In genomic region chr19:49017041-49017665, GRCh38 we compare ENCODE assay signal across 8 cellular contexts. TPM values are rescaled to one million over a fixed set of nuclear protein-coding genes. Genes with fewer than 3 reads are reported as not detected.
A peak's percentile ranks its signal among the peaks of the same experiment; 100 is the strongest.
DNase-seq lines count a peak whose midpoint lies in the region; ATAC-seq and TF ChIP-seq lines count a peak whose summit lies in the region.

TSS of gene LHB (minus strand) at chr19:49017091. CDS start at chr19:49017081, 10 bp downstream.

- ATAC-seq in effector memory CD8-positive, alpha-beta T cell (replicated peaks) = no peak
- ATAC-seq in GM19324 (IDR thresholded peaks at IDR 0.05; ENCODE audit: low FRiP score, unreplicated experiment) = no peak
- ATAC-seq in HG03025 (IDR thresholded peaks at IDR 0.05; ENCODE audit: low FRiP score, unreplicated experiment) = no peak

- H3K9me3 Mint-ChIP-seq in CD14-positive monocyte = peaks cover 0 to 10% (median 5%) of the 10 kb centered on the region in 7 donors
- no peaks in the 10 kb centered on the region for H3K9me3 Mint-ChIP-seq in effector memory CD8-positive, alpha-beta T cell
- no peaks in the 10 kb centered on the region for H3K9me3 Mint-ChIP-seq in nephron progenitor cell

- intact Hi-C loops in CD14-positive monocyte (cut with micrococcal nuclease) = no loop called here

- H3K36me3 Mint-ChIP-seq in CD14-positive monocyte (peaks cover 35 to 49% of the 10 kb centered on the region in 2 donors), nephron progenitor cell (ENCODE audit: low read depth) (peaks cover 23% of the 10 kb centered on the region)
- peaks cover 4% of the 10 kb centered on the region for H3K36me3 Mint-ChIP-seq in effector memory CD8-positive, alpha-beta T cell (ENCODE audit: insufficient read depth)

- no peak for DNase-seq in CD14-positive monocyte (ENCODE audit: low spot score)
- DNase-seq in LNCaP clone FGC (ENCODE audit: low read depth) = no peak
- no peak for DNase-seq in effector memory CD8-positive, alpha-beta T cell
- DNase-seq in nephron progenitor cell = no peak
- no peak for DNase-seq in foreskin melanocyte
- DNase-seq in NCI-H774 (lab: John Stamatoyannopoulos, UW) = no peak

- TF ChIP-seq CTCF in CD14-positive monocyte (IDR thresholded peaks at IDR 0.05) (no peak), LNCaP clone FGC (IDR thresholded peaks at IDR 0.05; ENCODE audit: control insufficient read depth, extremely low read depth, insufficient read depth) (no peak), nephron progenitor cell (IDR thresholded peaks at IDR 0.05) (no peak)

- H3K27me3 Mint-ChIP-seq in CD14-positive monocyte (ENCODE audit: low read depth in 3 of 3) = peaks cover 35 to 48% (median 47%) of the 10 kb centered on the region in 3 donors
- H3K27me3 Mint-ChIP-seq in effector memory CD8-positive, alpha-beta T cell = peaks cover 0 to 8% of the 10 kb centered on the region in 2 donors
- peaks cover 31% of the 10 kb centered on the region for H3K27me3 Mint-ChIP-seq in nephron progenitor cell (ENCODE audit: low read depth, poor library complexity)

- no peak within 1 kb of the TSS for H3K27ac Mint-ChIP-seq in CD14-positive monocyte
- H3K27ac Mint-ChIP-seq in effector memory CD8-positive, alpha-beta T cell = peak within 1 kb of the TSS in 1 of 2 donors; percentile 58
- no peak within 1 kb of the TSS for H3K27ac Mint-ChIP-seq in nephron progenitor cell

- H3K4me3 Mint-ChIP-seq in CD14-positive monocyte = peak within 1 kb of the TSS; percentile 91 to 96
- H3K4me3 Mint-ChIP-seq in effector memory CD8-positive, alpha-beta T cell = peak within 1 kb of the TSS; percentile 93 to 94
- peak within 1 kb of the TSS; percentile 45 for H3K4me3 Mint-ChIP-seq in nephron progenitor cell

- peak within 1 kb of the TSS; percentile 11; the same call in 1 of the 2 replicates for H3K4me3 ChIP-seq in LNCaP clone FGC (ENCODE audit: low read depth, low read length)

- peaks cover 29% of the 10 kb centered on the region for H3K4me1 Mint-ChIP-seq in CD14-positive monocyte
- peaks cover 11 to 19% of the 10 kb centered on the region in 2 donors for H3K4me1 Mint-ChIP-seq in effector memory CD8-positive, alpha-beta T cell (ENCODE audit: low read depth in 2 of 2)
- H3K4me1 Mint-ChIP-seq in nephron progenitor cell = peaks cover 28% of the 10 kb centered on the region

RNA-seq across cellular contexts. Expression of gene LHB, which starts in this region (rescaled TPM):
- not detected for polyA plus RNA-seq in CD14-positive monocyte
